ENCODE assay signal across 8 cellular contexts in the genomic region with DNA sequence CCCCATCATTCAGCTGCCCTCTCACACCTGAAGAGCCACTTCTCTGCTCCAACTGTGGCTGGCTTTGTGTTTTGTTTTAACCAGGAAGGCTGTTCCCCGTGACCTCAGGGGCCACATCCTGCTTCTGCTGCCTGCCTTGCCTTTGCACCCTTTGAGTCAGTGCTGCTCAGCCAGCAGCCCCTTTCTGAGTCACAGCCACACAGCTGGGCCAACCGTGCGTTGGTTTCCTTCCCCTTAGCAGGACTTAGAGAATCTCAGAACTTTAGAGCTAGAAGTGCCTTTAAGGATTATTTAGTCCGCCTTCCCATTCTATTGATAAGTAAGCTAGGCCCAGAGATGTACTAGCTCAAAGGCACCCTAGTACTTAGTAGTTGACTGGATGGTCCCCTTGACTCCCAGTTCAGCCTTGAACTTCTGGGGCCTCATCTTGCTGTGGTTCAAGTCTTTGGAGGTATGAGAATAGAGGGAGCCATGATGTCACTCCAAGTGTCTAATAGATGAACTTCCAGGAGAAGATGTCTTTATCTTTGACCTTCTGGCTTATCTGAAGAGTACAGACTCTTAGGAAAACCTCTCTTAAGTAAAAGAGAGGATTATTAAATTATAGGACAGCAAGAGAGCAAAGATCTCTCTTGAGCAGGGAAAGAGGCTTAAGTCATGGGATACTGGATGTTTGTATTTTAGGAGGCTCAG. TPM values are rescaled to one million over a fixed set of nuclear protein-coding genes. Genes with fewer than 3 reads are reported as not detected.
DNase-seq lines count a peak whose midpoint lies in the region; ATAC-seq and TF ChIP-seq lines count a peak whose summit lies in the region.

No MANE protein-coding gene starts in this region.

- no peak for TF ChIP-seq CTCF in glutamatergic neuron (IDR thresholded peaks at IDR 0.05; ENCODE audit: partially characterized antibody, unreplicated experiment)

- intact Hi-C loops in left ventricle myocardium superior (cut with micrococcal nuclease): no loop called here

- DNase-seq in RKO (ENCODE audit: low spot score): peak; percentile 68
- DNase-seq in activated gamma-delta T cell (lab: John Stamatoyannopoulos, UW): peak; percentile 47
- peak; percentile 63 for DNase-seq in left ventricle myocardium superior
- DNase-seq in stimulated activated CD4-positive, alpha-beta T cell treated with anti-CD3 and anti-CD28 coated beads, TNF-alpha, amount 100 ng/mL, for 24 hours (ENCODE audit: low read depth in 3 of 3): peak; percentile 69 to 87 (median 75)
- DNase-seq in glutamatergic neuron: no peak
- no peak for DNase-seq in inferior parietal cortex (ENCODE audit: extremely low spot score)

- no peaks in the 10 kb centered on the region for H3K4me1 Mint-ChIP-seq in glutamatergic neuron (ENCODE audit: low read depth, unreplicated experiment)

- H3K9me3 Mint-ChIP-seq in glutamatergic neuron (ENCODE audit: unreplicated experiment): no peaks in the 10 kb centered on the region

- H3K4me3 Mint-ChIP-seq in glutamatergic neuron (ENCODE audit: unreplicated experiment): no peak overlapping the region

- peaks cover 3% of the 10 kb centered on the region for H3K27me3 Mint-ChIP-seq in glutamatergic neuron (ENCODE audit: unreplicated experiment)

- no peaks in the 10 kb centered on the region for H3K36me3 Mint-ChIP-seq in glutamatergic neuron (ENCODE audit: unreplicated experiment)

- ATAC-seq in GM18511 (IDR thresholded peaks at IDR 0.05; ENCODE audit: unreplicated experiment) (peak; percentile 94), HG02938 (IDR thresholded peaks at IDR 0.05; ENCODE audit: unreplicated experiment) (peak; percentile 85), left ventricle myocardium superior (peak; percentile 76)

- H3K27ac Mint-ChIP-seq in glutamatergic neuron (ENCODE audit: unreplicated experiment): no peak overlapping the region

RNA-seq across cellular contexts. Expression of gene RGCC, which starts 8.0 kb away (rescaled TPM):
- total RNA-seq in left ventricle myocardium superior (40.2 TPM), glutamatergic neuron (ENCODE audit: unreplicated experiment) (not detected)

Comparison
In these comparisons a context has a peak if more than half of its experiments do, and no peak if none do; other contexts are left out.
1. DNase-seq: peak in RKO (single experiment), activated gamma-delta T cell (single experiment), left ventricle myocardium superior (single experiment) and stimulated activated CD4-positive, alpha-beta T cell treated with anti-CD3 and anti-CD28 coated beads, TNF-alpha, amount 100 ng/mL, for 24 hours (3 of 3); none in glutamatergic neuron (single experiment) and inferior parietal cortex (single experiment).
2. RNA of gene RGCC, which starts 8.0 kb away (total RNA-seq): 40.2 TPM in left ventricle myocardium superior (single experiment); not detected in glutamatergic neuron (single experiment); every median in the first group is over 10 times any median in the second.
3. Peak in every context shown above with its lines, with median percentiles within 50 percentile points of each other: ATAC-seq.